24 cellular contexts compared by ENCODE assay signal in the genomic region with DNA sequence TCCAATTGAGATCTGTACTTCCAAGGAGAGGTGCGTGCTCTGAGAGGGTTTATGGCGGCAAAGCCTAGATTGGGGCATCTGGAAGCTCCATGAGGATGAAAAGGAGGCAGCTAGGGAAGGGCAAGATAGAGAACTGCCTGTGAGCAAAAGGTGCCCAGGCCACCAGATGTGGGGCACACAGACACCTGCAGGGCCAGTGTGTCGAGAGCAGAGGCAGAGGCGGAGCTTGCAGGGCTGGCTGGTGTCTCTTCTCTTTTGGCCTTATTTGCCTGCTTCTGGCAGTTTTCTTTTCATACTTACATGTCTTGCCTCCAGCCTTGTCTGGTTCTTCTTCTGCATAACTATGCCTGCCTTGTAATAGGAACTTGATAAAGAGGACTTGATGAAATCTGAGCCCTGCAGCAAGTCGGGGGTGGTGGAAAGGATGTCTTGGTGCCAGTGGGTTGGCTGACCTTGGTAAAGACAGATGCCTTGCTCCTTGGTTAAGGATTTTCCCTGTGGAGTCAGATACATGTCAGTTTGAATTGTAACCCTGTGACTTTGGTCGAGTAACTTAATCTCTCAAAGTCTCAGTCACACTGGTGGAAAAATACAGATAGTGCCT.
DNase-seq lines count a peak whose midpoint lies in the region; ATAC-seq and TF ChIP-seq lines count a peak whose summit lies in the region.
"Had no signal": no experiment of that assay in that cellular context is flagged by ENCODE, and none has a peak within 500 bp of the region (broad histone marks: within the 10 kb centered on the region; RNA-seq: fewer than 3 reads in every experiment).

No MANE protein-coding gene starts in this region.

- H3K4me1 Mint-ChIP-seq in WTC11 (peaks cover 47% of the 10 kb centered on the region), Calu3 (ENCODE audit: low read depth, unreplicated experiment) (no peaks in the 10 kb centered on the region)

- no peak for TF ChIP-seq CTCF in mammary epithelial cell (conservative IDR thresholded peaks at IDR 0.05 in 1 of 2, IDR thresholded peaks at IDR 0.05 in 1 of 2; ENCODE audit: extremely low read depth in 1 of 2, insufficient read depth in 1 of 2, low read depth in 1 of 2, low read length in 2 of 2)
- no peak for TF ChIP-seq CTCF in breast epithelium (IDR thresholded peaks at IDR 0.05)
- no peak for TF ChIP-seq CTCF in WTC11 (IDR thresholded peaks at IDR 0.05)
- no peak for TF ChIP-seq CTCF in foreskin fibroblast (IDR thresholded peaks at IDR 0.05; ENCODE audit: low read depth, low read length)
- no peak for TF ChIP-seq CTCF in Calu3 (IDR thresholded peaks at IDR 0.05; ENCODE audit: unreplicated experiment)
- no peak for TF ChIP-seq CTCF in sigmoid colon (IDR thresholded peaks at IDR 0.05)

- H3K36me3 ChIP-seq in mammary epithelial cell (ENCODE audit: insufficient read depth, low read length), result no peaks in the 10 kb centered on the region
- H3K36me3 ChIP-seq in breast epithelium, result no peaks in the 10 kb centered on the region
- no peaks in the 10 kb centered on the region for H3K36me3 ChIP-seq in skeletal muscle satellite cell (ENCODE audit: insufficient read depth, low read length)
- H3K36me3 ChIP-seq in sigmoid colon, result no peaks in the 10 kb centered on the region
- H3K36me3 ChIP-seq: HAP-1, prostate gland, SJSA1, thoracic aorta had no signal

- POLR2A ChIA-PET in WTC11 (lab: Charles Lee), result no interaction called here

- ATAC-seq in WTC11, result peak; percentile 53
- ATAC-seq: activated CD8-positive, alpha-beta T cell treated with anti-CD3 and anti-CD28 coated beads, Interleukin-2, amount 10 ng/mL, durations not matched to agents 7 days and 5 days; activated naive CD4-positive, alpha-beta T cell treated with anti-CD3 and anti-CD28 coated beads, Interleukin-2, amount 50 U/mL, for 72 hours had no signal

- H3K27ac ChIP-seq in mammary epithelial cell (ENCODE audit: insufficient read depth, low read depth, low read length) (no peak overlapping the region), breast epithelium (no peak overlapping the region), sigmoid colon (no peak overlapping the region)
- H3K27ac ChIP-seq: prostate gland, SJSA1, skin epidermis, thoracic aorta had no signal

- H3K4me3 ChIP-seq in mammary epithelial cell (replicated peaks in 1 of 3; ENCODE audit: insufficient read depth in 1 of 3, low read depth in 2 of 3, low read length in 3 of 3) (no peak overlapping the region), breast epithelium (no peak overlapping the region), foreskin fibroblast (ENCODE audit: low read depth in 1 of 2, low read length in 2 of 2) (no peak overlapping the region), skeletal muscle satellite cell (ENCODE audit: low read length) (no peak overlapping the region), sigmoid colon (no peak overlapping the region)
- H3K4me3 ChIP-seq: HAP-1, prostate gland, SJSA1, skin epidermis, thoracic aorta had no signal

- H3K9me3 Mint-ChIP-seq in WTC11 (no peaks in the 10 kb centered on the region), Calu3 (ENCODE audit: low read depth, unreplicated experiment) (peaks cover 2% of the 10 kb centered on the region)
- H3K9me3 Mint-ChIP-seq: activated T-helper 2 cell treated with anti-CD3 and anti-CD28 coated beads, Interferon-gamma antibody, Interleukin-2, Interleukin-4, amounts not matched to agents 10 μg/mL and 5 μg/mL and 100 μg/mL, durations not matched to agents 14 hours and 24 hours and 36 hours; CD4-positive, alpha-beta T cell; stimulated activated naive CD8-positive, alpha-beta T cell treated with anti-CD3 and anti-CD28 coated beads, Interleukin-15, Interleukin-2, amounts not matched to agents 100 ng/mL and 50 ng/mL, for 24 hours had no signal

- peak overlapping the region; percentile 38; the same call in 1 of the 2 replicates for H3K27ac Mint-ChIP-seq in WTC11
- H3K27ac Mint-ChIP-seq in Calu3 (ENCODE audit: unreplicated experiment), result no peak overlapping the region
- H3K27ac Mint-ChIP-seq: activated CD8-positive, alpha-beta T cell treated with anti-CD3 and anti-CD28 coated beads, Interleukin-2, amount 10 ng/mL, durations not matched to agents 7 days and 5 days; activated naive CD4-positive, alpha-beta T cell treated with anti-CD3 and anti-CD28 coated beads, Interleukin-2, amount 50 U/mL, for 72 hours; activated T-helper 2 cell treated with anti-CD3 and anti-CD28 coated beads, Interferon-gamma antibody, Interleukin-2, Interleukin-4, amounts not matched to agents 10 μg/mL and 5 μg/mL and 100 μg/mL, durations not matched to agents 14 hours and 24 hours and 36 hours; CD4-positive, alpha-beta T cell; stimulated activated naive CD8-positive, alpha-beta T cell treated with anti-CD3 and anti-CD28 coated beads, Interleukin-15, Interleukin-2, amounts not matched to agents 100 ng/mL and 50 ng/mL, for 24 hours had no signal

- peak overlapping the region; percentile 9 for H2AFZ ChIP-seq in mammary epithelial cell (ENCODE audit: low read depth, low read length)

- no peak for TF ChIP-seq EP300 in sigmoid colon (IDR thresholded peaks at IDR 0.05)

- CTCF ChIA-PET in mammary epithelial cell (lab: Charles Lee; ENCODE audit: low non-redundant PET), result no interaction called here
- CTCF ChIA-PET in WTC11 (lab: Charles Lee), result interaction anchor here (0.9 to 1.8 kb wide), 5 partner anchors 14 to 356 kb away, joined by 3 to 6 read pairs (median 6); no protein-coding TSS in a partner anchor
- CTCF ChIA-PET in Calu3 (lab: Charles Lee), result no interaction called here

- H3K36me3 Mint-ChIP-seq in WTC11, result no peaks in the 10 kb centered on the region
- H3K36me3 Mint-ChIP-seq in Calu3 (ENCODE audit: insufficient read depth, unreplicated experiment), result no peaks in the 10 kb centered on the region
- H3K36me3 Mint-ChIP-seq: activated naive CD4-positive, alpha-beta T cell treated with anti-CD3 and anti-CD28 coated beads, Interleukin-2, amount 50 U/mL, for 72 hours had no signal

- no peaks in the 10 kb centered on the region for H3K27me3 ChIP-seq in mammary epithelial cell (ENCODE audit: insufficient read depth, low read length)
- peaks cover 0 to 3% of the 10 kb centered on the region in 2 donors for H3K27me3 ChIP-seq in breast epithelium
- no peaks in the 10 kb centered on the region for H3K27me3 ChIP-seq in skeletal muscle satellite cell (ENCODE audit: control insufficient read depth, insufficient read depth, low read length)
- H3K27me3 ChIP-seq in sigmoid colon, result no peaks in the 10 kb centered on the region
- H3K27me3 ChIP-seq: SJSA1 had no signal

- peaks cover 10% of the 10 kb centered on the region for H3K79me2 ChIP-seq in mammary epithelial cell (ENCODE audit: insufficient read depth, low read length)

- H3K4me3 Mint-ChIP-seq in WTC11, result no peak overlapping the region
- no peak overlapping the region for H3K4me3 Mint-ChIP-seq in Calu3 (ENCODE audit: low read depth, unreplicated experiment)
- H3K4me3 Mint-ChIP-seq: activated CD8-positive, alpha-beta T cell treated with anti-CD3 and anti-CD28 coated beads, Interleukin-2, amount 10 ng/mL, durations not matched to agents 7 days and 5 days; CD4-positive, alpha-beta T cell; stimulated activated naive CD8-positive, alpha-beta T cell treated with anti-CD3 and anti-CD28 coated beads, Interleukin-15, Interleukin-2, amounts not matched to agents 100 ng/mL and 50 ng/mL, for 24 hours had no signal

- in situ Hi-C loops in mammary epithelial cell (cut with MboI; ENCODE audit: low sequenced_read_pairs in 2 of 2), result no loop called here

- intact Hi-C loops in mammary epithelial cell (cut with micrococcal nuclease), result no loop called here
- intact Hi-C loops in breast epithelium (cut with DNase I; ENCODE audit: low total_unique reads), result no loop called here
- intact Hi-C loops in Calu3 (cut with micrococcal nuclease; ENCODE audit: unreplicated experiment), result no loop called here
- intact Hi-C loops in sigmoid colon (cut with DNase I), result no loop called here

- DNase-seq in mammary epithelial cell (no peak), breast epithelium (ENCODE audit: low spot score in 2 of 2) (no peak), WTC11 (ENCODE audit: low spot score) (no peak), foreskin fibroblast (peak; percentile 61 to 71), Calu3 (no peak), sigmoid colon (no peak), DMS53 (lab: John Stamatoyannopoulos, UW) (no peak)
- DNase-seq: 8988T; activated CD8-positive, alpha-beta T cell treated with anti-CD3 and anti-CD28 coated beads, Interleukin-2, amount 10 ng/mL, durations not matched to agents 7 days and 5 days; aorta; CD4-positive, alpha-beta T cell; central memory CD4-positive, alpha-beta T cell; NCI-H1105 treated with DMSO at 0.1 percent for 48 hours; NCI-H1930; NCI-H526 treated with DMSO at 0.1 percent for 48 hours had no signal

- H3K4me1 ChIP-seq in mammary epithelial cell (ENCODE audit: insufficient read depth, low read length), result peaks cover 23% of the 10 kb centered on the region
- no peaks in the 10 kb centered on the region for H3K4me1 ChIP-seq in breast epithelium
- peaks cover 70% of the 10 kb centered on the region for H3K4me1 ChIP-seq in skeletal muscle satellite cell (ENCODE audit: control insufficient read depth, insufficient read depth, low read length)
- peaks cover 0 to 5% (median 0%) of the 10 kb centered on the region in 4 donors for H3K4me1 ChIP-seq in sigmoid colon
- H3K4me1 ChIP-seq: HAP-1, prostate gland had no signal

- H3K9me3 ChIP-seq in mammary epithelial cell (replicated peaks; ENCODE audit: insufficient read depth, low read length) (no peaks in the 10 kb centered on the region), breast epithelium (no peaks in the 10 kb centered on the region), skeletal muscle satellite cell (replicated peaks; ENCODE audit: low read length) (no peaks in the 10 kb centered on the region), sigmoid colon (no peaks in the 10 kb centered on the region)
- H3K9me3 ChIP-seq: HAP-1, prostate gland, SJSA1, thoracic aorta had no signal

- no peak overlapping the region for H3K9ac ChIP-seq in mammary epithelial cell (ENCODE audit: insufficient read depth, low read length)
- peak overlapping the region; percentile 63 for H3K9ac ChIP-seq in skeletal muscle satellite cell (ENCODE audit: low read depth, low read length)

- dilution Hi-C loops in mammary epithelial cell (cut with HindIII; ENCODE audit: low sequenced_read_pairs), result no loop called here

- H3K27me3 Mint-ChIP-seq in WTC11 (ENCODE audit: low read depth) (no peaks in the 10 kb centered on the region), Calu3 (ENCODE audit: unreplicated experiment) (no peaks in the 10 kb centered on the region)
- H3K27me3 Mint-ChIP-seq: CD4-positive, alpha-beta T cell; stimulated activated naive CD8-positive, alpha-beta T cell treated with anti-CD3 and anti-CD28 coated beads, Interleukin-15, Interleukin-2, amounts not matched to agents 100 ng/mL and 50 ng/mL, for 24 hours had no signal

- no TSS peak for BruUV-seq in mammary epithelial cell (replicated peaks; lab: Mats Ljungman, UMichigan)
- BruUV-seq in Calu3 (replicated peaks; lab: Mats Ljungman, UMichigan), result no TSS peak

- 64% methylated on average over 6 of the region's 6 CpGs for WGBS in mammary epithelial cell (ENCODE audit: low coverage, missing lambda C conversion rate)
- WGBS in sigmoid colon, 2 donors, result 58 to 74% methylated on average over 6 of the region's 6 CpGs

- H3K4me2 ChIP-seq in mammary epithelial cell (ENCODE audit: insufficient read depth, low read depth, low read length) (no peak overlapping the region), skeletal muscle satellite cell (ENCODE audit: low read length) (peak overlapping the region; percentile 11)

- no peak for TF ChIP-seq POLR2A in breast epithelium (IDR thresholded peaks at IDR 0.05)
- TF ChIP-seq POLR2A in sigmoid colon (IDR thresholded peaks at IDR 0.05), result no peak

- no peaks in the 10 kb centered on the region for H4K20me1 ChIP-seq in mammary epithelial cell (ENCODE audit: insufficient read depth, low read length)

Comparison
In these comparisons a context has a peak if more than half of its experiments do, and no peak if none do; other contexts are left out.
1. DNase-seq: peak in foreskin fibroblast (2 of 2); none in mammary epithelial cell (single experiment), breast epithelium (0 of 2), WTC11 (single experiment), Calu3 (single experiment), sigmoid colon (single experiment) and DMS53 (single experiment).